ENCODE assay signal across 8 cellular contexts in the genomic region with DNA sequence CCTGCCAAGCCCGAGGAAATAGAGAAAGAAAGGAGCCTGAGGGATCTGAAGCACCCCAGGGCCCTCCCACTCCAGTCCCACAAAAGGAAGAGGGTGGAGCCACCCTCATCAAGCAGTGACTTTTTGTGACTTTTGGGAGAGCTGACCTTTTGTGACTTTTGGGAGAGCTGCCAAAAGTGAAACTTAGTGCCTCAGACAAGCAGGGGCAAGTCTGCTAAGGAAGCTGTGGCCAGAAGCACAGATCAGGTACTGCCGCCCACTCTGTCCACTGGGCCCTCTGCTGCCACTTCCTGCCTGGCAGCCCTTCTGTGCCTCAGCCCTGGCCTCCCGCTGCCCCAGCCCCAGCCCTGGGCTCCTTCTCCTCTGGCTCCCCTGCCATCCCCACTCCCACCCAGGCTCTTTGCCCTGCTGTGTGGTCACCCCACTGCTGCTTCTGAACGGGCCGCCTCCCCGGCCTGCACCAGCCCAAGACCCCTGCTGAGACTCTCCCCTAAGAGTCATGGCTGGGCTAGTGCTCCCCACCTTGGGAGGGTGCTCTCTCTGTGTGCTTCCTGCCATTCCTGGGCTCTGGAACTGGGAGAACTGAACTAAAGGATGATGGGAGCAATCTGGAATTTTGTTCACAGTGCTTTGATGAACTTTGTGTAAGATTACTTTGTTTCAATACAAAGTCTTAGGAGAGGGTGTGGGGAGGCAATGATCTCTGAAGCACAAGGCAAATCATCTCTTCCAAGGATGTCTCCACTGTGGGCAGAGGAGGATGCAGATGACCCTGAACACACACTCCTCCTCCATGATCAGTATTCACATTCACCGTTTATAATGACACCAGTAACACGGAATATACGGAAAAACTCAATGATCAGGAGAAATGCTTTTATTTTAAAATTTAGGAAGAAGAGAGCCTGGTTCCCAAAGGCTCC. TPM values are rescaled to one million over a fixed set of nuclear protein-coding genes. Genes with fewer than 3 reads are reported as not detected.
A peak's percentile ranks its signal among the peaks of the same experiment; 100 is the strongest.
DNase-seq lines count a peak whose midpoint lies in the region; ATAC-seq, FAIRE-seq and TF ChIP-seq lines count a peak whose summit lies in the region.

A gene (plus strand): TSS at position 147 of the 923 bp plus-strand sequence. CDS start 3,035 bp downstream, outside the sequence.

- H2AFZ ChIP-seq in Loucy (ENCODE audit: low read length), result no peak within 1 kb of the TSS

- H3K27ac Mint-ChIP-seq in activated naive CD8-positive, alpha-beta T cell treated with anti-CD3 and anti-CD28 coated beads for 36 hours, result peak within 1 kb of the TSS; percentile 86
- H3K27ac Mint-ChIP-seq in memory B cell, result peak within 1 kb of the TSS; percentile 100

- no peak within 1 kb of the TSS for H3K27ac ChIP-seq in gastrocnemius medialis

- FAIRE-seq in RCC 7860 (lab: Jason Lieb, UNC), result no peak

- TF ChIP-seq CTCF in Loucy (conservative IDR thresholded peaks at IDR 0.05; ENCODE audit: low read length), result no peak
- no peak for TF ChIP-seq CTCF in gastrocnemius medialis (IDR thresholded peaks at IDR 0.05 in 4 of 5, conservative IDR thresholded peaks at IDR 0.05 in 1 of 5)

- ATAC-seq in memory B cell (ENCODE audit: low read depth) (no peak), gastrocnemius medialis (no peak)

- TF ChIP-seq POLR2A in gastrocnemius medialis (IDR thresholded peaks at IDR 0.05), result no peak

- H3K36me3 Mint-ChIP-seq in activated naive CD8-positive, alpha-beta T cell treated with anti-CD3 and anti-CD28 coated beads for 36 hours, result no peaks in the 10 kb centered on the region
- no peaks in the 10 kb centered on the region for H3K36me3 Mint-ChIP-seq in memory B cell

- peak; percentile 34 for DNase-seq in G401 (ENCODE audit: low spot score)
- peak; percentile 62 for DNase-seq in activated naive CD8-positive, alpha-beta T cell treated with anti-CD3 and anti-CD28 coated beads for 36 hours
- no peak for DNase-seq in memory B cell (ENCODE audit: low spot score in 2 of 2)
- DNase-seq in RCC 7860 (ENCODE audit: low spot score), result no peak
- DNase-seq in gastrocnemius medialis, result no peak
- no peak for DNase-seq in NAMALWA (ENCODE audit: low spot score)
- no peak for DNase-seq in stimulated activated CD4-positive, alpha-beta T cell treated with anti-CD3 and anti-CD28 coated beads, Interleukin-4, amount 100 ng/mL, for 1 hour

- no peaks in the 10 kb centered on the region for H3K27me3 ChIP-seq in Loucy (ENCODE audit: insufficient read depth, low read length, poor library complexity, severe bottlenecking)
- no peaks in the 10 kb centered on the region for H3K27me3 ChIP-seq in gastrocnemius medialis

- peaks cover 69% of the 10 kb centered on the region for H3K4me1 Mint-ChIP-seq in activated naive CD8-positive, alpha-beta T cell treated with anti-CD3 and anti-CD28 coated beads for 36 hours
- H3K4me1 Mint-ChIP-seq in memory B cell, result peaks cover 42% of the 10 kb centered on the region

- peak within 1 kb of the TSS; percentile 69 for H3K4me3 ChIP-seq in Loucy (ENCODE audit: low read length, poor library complexity, severe bottlenecking)
- no peak within 1 kb of the TSS for H3K4me3 ChIP-seq in gastrocnemius medialis

- no peaks in the 10 kb centered on the region for H3K9me2 ChIP-seq in Loucy (replicated peaks; ENCODE audit: low read depth, low read length)

- in situ Hi-C loops in G401 (cut with HindIII; ENCODE audit: low sequenced_read_pairs) (no loop called here), gastrocnemius medialis (cut with MboI; ENCODE audit: low sequenced_read_pairs in 4 of 4) (no loop called here)

- H3K36me3 ChIP-seq in Loucy (ENCODE audit: insufficient read depth, low read length), result no peaks in the 10 kb centered on the region
- H3K36me3 ChIP-seq in gastrocnemius medialis, result no peaks in the 10 kb centered on the region

- H3K4me2 ChIP-seq in Loucy (ENCODE audit: low read depth, low read length, poor library complexity, severe bottlenecking), result peak within 1 kb of the TSS; percentile 88

- peak within 1 kb of the TSS; percentile 96 for H3K9ac ChIP-seq in Loucy (ENCODE audit: low read depth, low read length, poor library complexity, severe bottlenecking)

- H3K9me3 ChIP-seq in Loucy (ENCODE audit: insufficient read depth, low read depth, low read length) (no peaks in the 10 kb centered on the region), gastrocnemius medialis (no peaks in the 10 kb centered on the region)

- intact Hi-C loops in gastrocnemius medialis (cut with DNase I; ENCODE audit: low total_unique reads), result no loop called here

- H3K4me1 ChIP-seq in Loucy (ENCODE audit: insufficient read depth, low read length, poor library complexity, severe bottlenecking), result peaks cover 54% of the 10 kb centered on the region
- no peaks in the 10 kb centered on the region for H3K4me1 ChIP-seq in gastrocnemius medialis

- peak within 1 kb of the TSS; percentile 71 for H3K4me3 Mint-ChIP-seq in activated naive CD8-positive, alpha-beta T cell treated with anti-CD3 and anti-CD28 coated beads for 36 hours
- peak within 1 kb of the TSS; percentile 34 for H3K4me3 Mint-ChIP-seq in memory B cell

- no peaks in the 10 kb centered on the region for H4K20me1 ChIP-seq in Loucy (ENCODE audit: insufficient read depth, low read length, poor library complexity, severe bottlenecking)

- H3K9me3 Mint-ChIP-seq in activated naive CD8-positive, alpha-beta T cell treated with anti-CD3 and anti-CD28 coated beads for 36 hours, result no peaks in the 10 kb centered on the region
- H3K9me3 Mint-ChIP-seq in memory B cell, result no peaks in the 10 kb centered on the region

- H3K79me2 ChIP-seq in Loucy (ENCODE audit: insufficient read depth, low read length), result no peaks in the 10 kb centered on the region

- H3F3A ChIP-seq in Loucy (ENCODE audit: low read depth), result 0 out of 2 replicates have a peak, but pooled peaks cover 5% of the 10 kb centered on the region

- no peaks in the 10 kb centered on the region for H3K27me3 Mint-ChIP-seq in activated naive CD8-positive, alpha-beta T cell treated with anti-CD3 and anti-CD28 coated beads for 36 hours
- H3K27me3 Mint-ChIP-seq in memory B cell, result no peaks in the 10 kb centered on the region

RNA-seq across cellular contexts. Expression of the gene that starts here (rescaled TPM):
- 2.1 and 5.2 TPM in 2 replicates for total RNA-seq in G401 (2014; rRNA removed; shearing (Covaris generic))
- 1 to 10 TPM; 4.3 to 5.3 TPM for total RNA-seq in activated naive CD8-positive, alpha-beta T cell treated with anti-CD3 and anti-CD28 coated beads for 36 hours
- not detected for total RNA-seq in gastrocnemius medialis

Comparison
In these comparisons a context has a peak if more than half of its experiments do, and no peak if none do; other contexts are left out.
1. DNase-seq: peak in G401 (single experiment) and activated naive CD8-positive, alpha-beta T cell treated with anti-CD3 and anti-CD28 coated beads for 36 hours (single experiment); none in memory B cell (0 of 2), RCC 7860 (single experiment), gastrocnemius medialis (0 of 2), NAMALWA (single experiment) and stimulated activated CD4-positive, alpha-beta T cell treated with anti-CD3 and anti-CD28 coated beads, Interleukin-4, amount 100 ng/mL, for 1 hour (single experiment).